ENCODE assay signal across 8 cellular contexts in the genomic region with DNA sequence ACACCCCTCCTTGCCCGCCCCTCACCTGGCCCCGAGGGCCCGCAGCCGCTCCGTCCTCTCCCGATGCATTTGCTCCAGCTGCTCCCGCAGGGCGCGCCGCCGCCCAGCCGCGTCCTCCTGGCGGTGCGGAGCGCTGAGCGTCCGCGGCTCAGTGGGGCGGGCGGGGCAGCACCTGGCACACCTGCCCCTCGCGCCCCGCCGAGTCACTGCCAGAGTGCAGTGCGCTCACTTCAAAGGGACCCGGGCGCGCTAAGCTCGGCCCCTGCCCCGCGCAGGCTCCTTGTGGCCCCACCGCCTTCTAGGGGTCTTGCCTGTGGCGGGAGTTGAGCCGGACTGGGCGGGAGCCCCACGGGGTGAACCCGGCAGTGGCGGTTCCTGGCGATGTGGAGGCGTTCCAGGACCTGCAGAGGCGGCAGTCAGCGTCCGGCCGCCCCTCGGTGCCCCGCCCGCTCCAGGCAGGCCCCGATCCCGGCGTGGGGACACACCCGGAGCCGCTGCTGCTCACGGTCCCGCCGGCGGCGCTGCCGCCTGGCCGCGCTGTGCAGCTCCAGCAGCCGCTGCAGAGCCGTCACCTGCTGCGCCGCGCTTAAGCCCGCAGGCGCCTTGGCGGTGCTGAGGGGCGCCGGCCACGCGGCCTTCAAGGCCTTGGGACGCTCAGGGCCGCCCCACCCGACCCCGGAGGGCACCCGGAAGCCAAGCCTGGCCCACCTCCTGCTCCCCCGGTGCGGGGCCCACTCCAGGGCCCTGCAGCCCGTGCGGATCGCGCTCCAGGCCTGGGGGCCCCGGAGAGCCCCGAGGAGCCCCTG. TPM values are rescaled to one million over a fixed set of nuclear protein-coding genes. Genes with fewer than 3 reads are reported as not detected.
DNase-seq lines count a peak whose midpoint lies in the region; ATAC-seq lines count a peak whose summit lies in the region.

No MANE protein-coding gene starts in this region.

- ATAC-seq in HG02885 (IDR thresholded peaks at IDR 0.05; ENCODE audit: poor library complexity, unreplicated experiment) (peak; percentile 81), sciatic nerve (peak; percentile 72)

- intact Hi-C loops in sciatic nerve (cut with DNase I), result loop anchor here (10.0 kb wide), 1 partner anchor 125 kb away; no protein-coding TSS in a partner anchor

- peak; percentile 73 for DNase-seq in NCI-H2227 (lab: John Stamatoyannopoulos, UW; ENCODE audit: unreplicated experiment)
- DNase-seq in NCI-H2227 treated with DMSO at 0.1 percent for 48 hours (lab: John Stamatoyannopoulos, UW), result no peak
- DNase-seq in RKO (ENCODE audit: low spot score), result peak; percentile 59
- DNase-seq in amygdala (lab: John Stamatoyannopoulos, UW), result peak in 32 of 56 donors; percentile 6 to 55 (median 26)
- peak; percentile 12 to 24 for DNase-seq in hippocampal formation (lab: John Stamatoyannopoulos, UW)
- DNase-seq in sciatic nerve (ENCODE audit: low spot score), result no peak
- no peak for DNase-seq in GOT3 (lab: John Stamatoyannopoulos, UW)

RNA-seq across cellular contexts. Expression of gene ATP6V1F, which starts 6.7 kb away (rescaled TPM):
- total RNA-seq in sciatic nerve, result 89.6 TPM

RNA-seq across cellular contexts. Expression of gene FLNC, which starts 39.1 kb away (rescaled TPM):
- 11.7 TPM for total RNA-seq in sciatic nerve

RNA-seq across cellular contexts. Expression of gene KCP, which starts 41.2 kb away (rescaled TPM):
- total RNA-seq in sciatic nerve, result 1.8 TPM

Comparison
In these comparisons a context has a peak if more than half of its experiments do, and no peak if none do; other contexts are left out.
1. DNase-seq: peak in NCI-H2227 (single experiment), RKO (single experiment), amygdala (32 of 56) and hippocampal formation (2 of 2); none in NCI-H2227 treated with DMSO at 0.1 percent for 48 hours (single experiment), sciatic nerve (single experiment) and GOT3 (single experiment).